ENCODE assay signal across 19 cellular contexts in genomic region chr9:38694676-38695075, GRCh38. TPM values are rescaled to one million over a fixed set of nuclear protein-coding genes. Genes with fewer than 3 reads are reported as not detected.
DNase-seq lines count a peak whose midpoint lies in the region; ATAC-seq and TF ChIP-seq lines count a peak whose summit lies in the region.
"Had no signal": no experiment of that assay in that cellular context is flagged by ENCODE, and none has a peak within 500 bp of the region (broad histone marks: within the 10 kb centered on the region; RNA-seq: fewer than 3 reads in every experiment).

No MANE protein-coding gene starts in this region.

- POLR2A ChIA-PET in naive thymus-derived CD4-positive, alpha-beta T cell (lab: Charles Lee): no interaction called here

- H3K9ac ChIP-seq in BLaER1 treated with 17β-estradiol and CSF1 and Interleukin-3, amounts not matched to agents 10 nM and 100 nM: no peak overlapping the region

- peak overlapping the region in 8 of 11 experiments; percentile 70 to 92 (median 80); a peak in 12 of 22 replicates for H3K4me2 ChIP-seq in BLaER1 treated with 17β-estradiol and CSF1 and Interleukin-3, amounts not matched to agents 10 nM and 100 nM

- peaks cover 0 to 2% (median 0%) of the 10 kb centered on the region in 7 donors for H3K4me1 Mint-ChIP-seq in naive thymus-derived CD4-positive, alpha-beta T cell

- H3K9me3 ChIP-seq in BLaER1 treated with 17β-estradiol and CSF1 and Interleukin-3, amounts not matched to agents 10 nM and 100 nM (replicated peaks in 1 of 11): peaks cover 0 to 6% (median 0%) of the 10 kb centered on the region in 11 experiments; a peak in 4 of 22 replicates
- H3K9me3 ChIP-seq in naive thymus-derived CD4-positive, alpha-beta T cell (ENCODE audit: control insufficient read depth in 2 of 3, low read length in 3 of 3): no peaks in the 10 kb centered on the region
- H3K9me3 ChIP-seq: Caco-2 had no signal

- no peak overlapping the region for H3K4me3 Mint-ChIP-seq in naive thymus-derived CD4-positive, alpha-beta T cell

- H3K27ac ChIP-seq in BLaER1 treated with 17β-estradiol and CSF1 and Interleukin-3, amounts not matched to agents 10 nM and 100 nM: no peak overlapping the region
- H3K27ac ChIP-seq in dorsolateral prefrontal cortex: peak overlapping the region in 50 of 59 donors; percentile 3 to 91 (median 68)
- no peak overlapping the region for H3K27ac ChIP-seq in naive thymus-derived CD4-positive, alpha-beta T cell (ENCODE audit: low read depth, low read length)
- no peak overlapping the region for H3K27ac ChIP-seq in coronary artery
- H3K27ac ChIP-seq: C4-2B had no signal

- CTCF ChIA-PET in naive thymus-derived CD4-positive, alpha-beta T cell (lab: Charles Lee): no interaction called here

- peaks cover 0 to 13% (median 9%) of the 10 kb centered on the region in 5 donors for H3K27me3 Mint-ChIP-seq in naive thymus-derived CD4-positive, alpha-beta T cell

- TF ChIP-seq CTCF in dorsolateral prefrontal cortex (IDR thresholded peaks at IDR 0.05 in 54 of 56, conservative IDR thresholded peaks at IDR 0.05 in 2 of 56; ENCODE audit: low read depth in 1 of 56, partially characterized antibody in 56 of 56): peak in 2 of 56 donors; percentile 7 to 23
- no peak for TF ChIP-seq CTCF in coronary artery (IDR thresholded peaks at IDR 0.05)

- ATAC-seq in sciatic nerve (peak; percentile 55), GM19035 (IDR thresholded peaks at IDR 0.05; ENCODE audit: unreplicated experiment) (no peak), HG03280 (IDR thresholded peaks at IDR 0.05; ENCODE audit: unreplicated experiment) (no peak)
- ATAC-seq in naive thymus-derived CD4-positive, alpha-beta T cell: no peak
- ATAC-seq: HCT116 had no signal

- DNase-seq in dorsolateral prefrontal cortex: peak in 9 of 10 donors; percentile 45 to 83 (median 68)
- peak; percentile 73 for DNase-seq in midbrain (lab: John Stamatoyannopoulos, UW)
- DNase-seq in sciatic nerve (ENCODE audit: low spot score): no peak
- DNase-seq in naive thymus-derived CD4-positive, alpha-beta T cell: no peak
- DNase-seq in coronary artery (ENCODE audit: low spot score): no peak
- DNase-seq: Caco-2, DMS153, NCI-H1417, NCI-H187 treated with DMSO at 0.1 percent for 48 hours, NCI-H748 treated with DMSO at 0.1 percent for 48 hours, OCI-M1, SHP77 treated with DMSO at 0.1 percent for 48 hours had no signal

- H3K4me3 ChIP-seq in BLaER1 treated with 17β-estradiol and CSF1 and Interleukin-3, amounts not matched to agents 10 nM and 100 nM: no peak overlapping the region
- H3K4me3 ChIP-seq in dorsolateral prefrontal cortex (peak overlapping the region in 2 of 59 donors; percentile 4 to 13), coronary artery (no peak overlapping the region)
- no peak overlapping the region for H3K4me3 ChIP-seq in naive thymus-derived CD4-positive, alpha-beta T cell (ENCODE audit: low read length)

- no peaks in the 10 kb centered on the region for H3K36me3 ChIP-seq in BLaER1 treated with 17β-estradiol and CSF1 and Interleukin-3, amounts not matched to agents 10 nM and 100 nM
- H3K36me3 ChIP-seq in naive thymus-derived CD4-positive, alpha-beta T cell (ENCODE audit: control insufficient read depth in 2 of 3, insufficient read depth in 3 of 3, low read length in 3 of 3): no peaks in the 10 kb centered on the region

- intact Hi-C loops in dorsolateral prefrontal cortex (cut with DNase I) (loop anchor here in 1 of 2 donors (5.0 kb wide), 1 partner anchor 37 kb away; no protein-coding TSS in a partner anchor), sciatic nerve (cut with DNase I) (no loop called here)
- intact Hi-C loops in naive thymus-derived CD4-positive, alpha-beta T cell (cut with micrococcal nuclease): no loop called here

- H3K27ac Mint-ChIP-seq in naive thymus-derived CD4-positive, alpha-beta T cell: no peak overlapping the region

- H4K20me1 ChIP-seq in BLaER1 treated with 17β-estradiol and CSF1 and Interleukin-3, amounts not matched to agents 10 nM and 100 nM: no peaks in the 10 kb centered on the region; a peak in 1 of 22 replicates

- peaks cover 40 to 98% (median 85%) of the 10 kb centered on the region in 10 experiments for H3K4me1 ChIP-seq in BLaER1 treated with 17β-estradiol and CSF1 and Interleukin-3, amounts not matched to agents 10 nM and 100 nM
- H3K4me1 ChIP-seq in naive thymus-derived CD4-positive, alpha-beta T cell (ENCODE audit: control insufficient read depth in 2 of 2, insufficient read depth in 2 of 2, low read length in 2 of 2): no peaks in the 10 kb centered on the region

- no peaks in the 10 kb centered on the region for H3K9me3 Mint-ChIP-seq in naive thymus-derived CD4-positive, alpha-beta T cell

- H3K36me3 Mint-ChIP-seq in naive thymus-derived CD4-positive, alpha-beta T cell: no peaks in the 10 kb centered on the region

- H3K27me3 ChIP-seq in BLaER1 treated with 17β-estradiol and CSF1 and Interleukin-3, amounts not matched to agents 10 nM and 100 nM: 0 out of 22 replicates have a peak, but pooled peaks cover 0 to 8% (median 0%) of the 10 kb centered on the region in 11 experiments
- peaks cover 0 to 3% (median 0%) of the 10 kb centered on the region in 45 donors for H3K27me3 ChIP-seq in dorsolateral prefrontal cortex
- H3K27me3 ChIP-seq in naive thymus-derived CD4-positive, alpha-beta T cell (ENCODE audit: control insufficient read depth in 2 of 2, insufficient read depth in 2 of 2, low read length in 2 of 2): no peaks in the 10 kb centered on the region

RNA-seq across cellular contexts. Expression of gene FAM240B, which starts 25.3 kb away (rescaled TPM):
- total RNA-seq in dorsolateral prefrontal cortex (not detected), sciatic nerve (not detected)
- not detected for total RNA-seq in naive thymus-derived CD4-positive, alpha-beta T cell
- not detected for polyA plus RNA-seq in naive thymus-derived CD4-positive, alpha-beta T cell
- total RNA-seq: A172, Caco-2, RPMI7951 had no signal

Comparison
In these comparisons a context has a peak if more than half of its experiments do, and no peak if none do; other contexts are left out.
1. H3K27ac ChIP-seq: peak in dorsolateral prefrontal cortex (50 of 59); none in BLaER1 treated with 17β-estradiol and CSF1 and Interleukin-3, amounts not matched to agents 10 nM and 100 nM (0 of 11), naive thymus-derived CD4-positive, alpha-beta T cell (single experiment) and coronary artery (0 of 2).
2. DNase-seq: peak in dorsolateral prefrontal cortex (9 of 10) and midbrain (single experiment); none in sciatic nerve (single experiment), naive thymus-derived CD4-positive, alpha-beta T cell (0 of 9) and coronary artery (single experiment).